10 cellular contexts compared by ENCODE assay signal in the genomic region with DNA sequence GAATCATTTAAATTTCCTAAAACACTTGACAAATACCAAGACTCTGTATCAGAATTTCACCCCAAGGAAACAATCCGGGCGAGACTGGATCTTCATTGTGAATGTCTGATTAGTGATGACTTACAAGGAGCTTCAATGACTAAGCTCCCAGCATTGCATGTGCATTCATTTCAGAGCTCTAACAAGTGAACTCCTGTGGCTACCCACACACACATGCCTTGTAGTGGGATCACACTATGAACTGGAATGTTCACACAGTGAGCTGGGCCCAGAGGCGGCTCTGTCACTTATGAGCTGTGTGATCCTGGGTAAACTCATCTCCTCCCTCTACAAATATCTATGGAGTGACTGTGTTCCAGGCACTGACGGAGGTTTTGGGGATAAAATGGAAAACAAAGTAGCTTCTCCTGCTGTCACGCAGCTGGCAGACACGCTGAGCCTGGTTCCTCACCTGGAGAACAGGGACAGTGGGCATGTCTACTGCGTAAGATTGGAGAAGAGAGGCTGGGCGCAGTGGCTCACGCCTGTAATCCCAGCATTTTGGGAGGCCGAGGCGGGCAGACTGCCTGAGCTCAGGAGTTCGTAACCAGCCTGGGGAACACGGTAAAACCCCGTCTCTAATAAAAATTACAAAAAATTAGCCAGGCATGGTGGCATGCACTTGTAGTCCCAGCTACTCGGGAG. TPM values are rescaled to one million over a fixed set of nuclear protein-coding genes. Genes with fewer than 3 reads are reported as not detected.
DNase-seq lines count a peak whose midpoint lies in the region; TF ChIP-seq lines count a peak whose summit lies in the region.
"Had no signal": no experiment of that assay in that cellular context is flagged by ENCODE, and none has a peak within 500 bp of the region (broad histone marks: within the 10 kb centered on the region; RNA-seq: fewer than 3 reads in every experiment).

No MANE protein-coding gene starts in this region.

- no peaks in the 10 kb centered on the region for H4K20me1 ChIP-seq in PC-9 (ENCODE audit: insufficient read depth)

- no peak overlapping the region for H4K8ac ChIP-seq in neuronal stem cell (ENCODE audit: low read depth, low read length)

- H3K23ac ChIP-seq in neuronal stem cell (ENCODE audit: low read depth, low read length, poor library complexity) = no peak overlapping the region

- H3K79me1 ChIP-seq in neuronal stem cell (ENCODE audit: low read depth, low read length) = peaks cover 5% of the 10 kb centered on the region

- no peak overlapping the region for H3K9ac ChIP-seq in neuronal stem cell (ENCODE audit: low read depth, low read length, poor library complexity)

- no peak overlapping the region for H2BK12ac ChIP-seq in neuronal stem cell (ENCODE audit: low read length)

- H4K91ac ChIP-seq in neuronal stem cell (ENCODE audit: low read depth, low read length, poor library complexity) = no peak overlapping the region

- H3K9me3 ChIP-seq in PC-9 (ENCODE audit: insufficient read depth, low read depth) (no peaks in the 10 kb centered on the region), neuronal stem cell (replicated peaks in 1 of 2; ENCODE audit: control insufficient read depth in 2 of 2, insufficient read depth in 1 of 2, low read depth in 1 of 2, low read length in 2 of 2) (peaks cover 0 to 4% of the 10 kb centered on the region in 2 donors)
- H3K9me3 ChIP-seq: body of pancreas had no signal

- H3K79me2 ChIP-seq in PC-9 (ENCODE audit: low read depth) = peaks cover 19% of the 10 kb centered on the region

- no peak overlapping the region for H2BK5ac ChIP-seq in neuronal stem cell (ENCODE audit: low read length)

- H3K4me1 ChIP-seq in PC-9 (replicated peaks; ENCODE audit: insufficient read depth) (peaks cover 15% of the 10 kb centered on the region), neuronal stem cell (ENCODE audit: control insufficient read depth in 2 of 2, insufficient read depth in 1 of 2, low read depth in 1 of 2, low read length in 2 of 2) (peaks cover 3 to 6% of the 10 kb centered on the region in 2 donors)
- H3K4me1 ChIP-seq: body of pancreas had no signal

- H2AK5ac ChIP-seq in neuronal stem cell (ENCODE audit: low read depth, low read length) = no peak overlapping the region

- CTCF ChIA-PET in PC-9 (lab: Charles Lee) = interaction anchor here (0.7 kb wide), 1 partner anchor 150 kb away, joined by 3 read pairs; no protein-coding TSS in a partner anchor

- H3K4me2 ChIP-seq in PC-9 = 0 out of 2 replicates have a peak overlapping the region, but pooled peaks have one; percentile 13
- no peak overlapping the region for H3K4me2 ChIP-seq in neuronal stem cell (ENCODE audit: insufficient read depth, low read length, poor library complexity, severe bottlenecking)

- no peak for TF ChIP-seq CTCF in PC-9 (conservative IDR thresholded peaks at IDR 0.05)

- peaks cover 22% of the 10 kb centered on the region for H3F3A ChIP-seq in PC-9 (ENCODE audit: insufficient read depth, low read depth)

- H2BK120ac ChIP-seq in neuronal stem cell (ENCODE audit: low read depth, low read length) = no peak overlapping the region

- no TSS peak for BruUV-seq in PC-9 (replicated peaks; lab: Mats Ljungman, UMichigan)

- no peaks in the 10 kb centered on the region for H3K36me3 ChIP-seq in PC-9 (ENCODE audit: low read depth)
- peaks cover 9 to 33% of the 10 kb centered on the region in 2 donors for H3K36me3 ChIP-seq in neuronal stem cell (replicated peaks in 1 of 2; ENCODE audit: control insufficient read depth in 2 of 2, insufficient read depth in 2 of 2, low read length in 2 of 2)

- H2BK15ac ChIP-seq in neuronal stem cell (ENCODE audit: low read length) = no peak overlapping the region

- no peaks in the 10 kb centered on the region for H3K9me2 ChIP-seq in PC-9 (ENCODE audit: insufficient read depth)

- H3K14ac ChIP-seq in neuronal stem cell (ENCODE audit: low read length) = no peak overlapping the region

- H3K27me3 ChIP-seq in PC-9 (ENCODE audit: insufficient read depth, low read depth) (no peaks in the 10 kb centered on the region), neuronal stem cell (ENCODE audit: control insufficient read depth in 3 of 3, insufficient read depth in 3 of 3, low read depth in 1 of 3, low read length in 3 of 3) (no peaks in the 10 kb centered on the region)
- H3K27me3 ChIP-seq: body of pancreas had no signal

- H3K27ac ChIP-seq in PC-9 = peak overlapping the region; percentile 83
- H3K27ac ChIP-seq in epithelial cell of prostate = peak overlapping the region; percentile 99
- no peak overlapping the region for H3K27ac ChIP-seq in neuronal stem cell (replicated peaks; ENCODE audit: low read length)
- H3K27ac ChIP-seq: body of pancreas had no signal

- intact Hi-C loops in PC-9 (cut with micrococcal nuclease; ENCODE audit: unreplicated experiment) = loop anchor here (10.0 kb wide), 1 partner anchor 148 kb away; a partner anchor contains a TSS

- WGBS in neuronal stem cell (ENCODE audit: extremely low coverage in 2 of 2, insufficient read length in 2 of 2, insufficient replicate concordance in 1 of 2), 2 donors = no CpG with 5 or more reads among the region's 15 CpGs

- peak; percentile 77 for DNase-seq in COLO829 (ENCODE audit: low spot score)
- peak; percentile 71 to 95 for DNase-seq in PC-9
- peak; percentile 100 for DNase-seq in epithelial cell of prostate (ENCODE audit: low read depth, low spot score)
- DNase-seq in pons (ENCODE audit: low spot score) = peak; percentile 38
- no peak for DNase-seq in neuronal stem cell (ENCODE audit: low spot score)
- no peak for DNase-seq in NCI-H2171 treated with DMSO at 0.1 percent for 48 hours (lab: John Stamatoyannopoulos, UW)
- DNase-seq in COR-L47 (lab: John Stamatoyannopoulos, UW) = no peak
- DNase-seq in NCI-H510A treated with DMSO at 0.1 percent for 48 hours (lab: John Stamatoyannopoulos, UW) = no peak

- no peak overlapping the region for H3K4ac ChIP-seq in neuronal stem cell (ENCODE audit: low read length)

- POLR2A ChIA-PET in PC-9 (lab: Charles Lee; ENCODE audit: unreplicated experiment) = interaction anchor here (0.5 to 0.6 kb wide), 2 partner anchors 11 to 895 kb away, joined by 4 to 5 read pairs; no protein-coding TSS in a partner anchor

- no peak overlapping the region for H3K18ac ChIP-seq in neuronal stem cell (ENCODE audit: low read length)

- H2AFZ ChIP-seq in PC-9 (no peak overlapping the region), neuronal stem cell (ENCODE audit: low read length) (no peak overlapping the region)

- no peak overlapping the region for H3K4me3 ChIP-seq in PC-9
- H3K4me3 ChIP-seq in neuronal stem cell (ENCODE audit: low read length in 2 of 2) = no peak overlapping the region
- H3K4me3 ChIP-seq: body of pancreas, lung had no signal

RNA-seq across cellular contexts. Expression of a gene that starts 56.9 kb away (rescaled TPM):
- 138 and 140 TPM in 2 replicates for total RNA-seq in PC-9 (2021)
- polyA plus RNA-seq in neuronal stem cell (2013, experiment 1 of 2) = 114 TPM
- 114 TPM for polyA plus RNA-seq in neuronal stem cell (2013, experiment 2 of 2)

Comparison
In these comparisons a context has a peak if more than half of its experiments do, and no peak if none do; other contexts are left out.
1. DNase-seq: peak in COLO829 (single experiment), PC-9 (2 of 2), epithelial cell of prostate (single experiment) and pons (single experiment); none in neuronal stem cell (single experiment), NCI-H2171 treated with DMSO at 0.1 percent for 48 hours (single experiment), COR-L47 (single experiment) and NCI-H510A treated with DMSO at 0.1 percent for 48 hours (single experiment).